Comparison of ENCODE assay signal across 1 cellular context in genomic region chr4:14361084-14361483, GRCh38.
TF ChIP-seq lines count a peak whose summit lies in the region.

No MANE protein-coding gene starts in this region.

TF ChIP-seq in HepG2, 621 proteins besides CTCF, POLR2A, EP300 and RAD21 (continued from another document):
- TF ChIP-seq SNAPC5 (CRISPR knock-in tag; IDR thresholded peaks at IDR 0.05; ENCODE audit: borderline replicate concordance) = no peak
- TF ChIP-seq, protein P1, sequence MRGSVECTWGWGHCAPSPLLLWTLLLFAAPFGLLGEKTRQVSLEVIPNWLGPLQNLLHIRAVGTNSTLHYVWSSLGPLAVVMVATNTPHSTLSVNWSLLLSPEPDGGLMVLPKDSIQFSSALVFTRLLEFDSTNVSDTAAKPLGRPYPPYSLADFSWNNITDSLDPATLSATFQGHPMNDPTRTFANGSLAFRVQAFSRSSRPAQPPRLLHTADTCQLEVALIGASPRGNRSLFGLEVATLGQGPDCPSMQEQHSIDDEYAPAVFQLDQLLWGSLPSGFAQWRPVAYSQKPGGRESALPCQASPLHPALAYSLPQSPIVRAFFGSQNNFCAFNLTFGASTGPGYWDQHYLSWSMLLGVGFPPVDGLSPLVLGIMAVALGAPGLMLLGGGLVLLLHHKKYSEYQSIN (CRISPR knock-in tag; IDR thresholded peaks at IDR 0.05; ENCODE audit: borderline replicate concordance) = no peak
- TF ChIP-seq USF2 (IDR thresholded peaks at IDR 0.05; ENCODE audit: low read depth, low read length) = peak; percentile 71
- TF ChIP-seq USF2 (CRISPR knock-in tag; IDR thresholded peaks at IDR 0.05; ENCODE audit: borderline replicate concordance) = no peak
- TF ChIP-seq RNF2 (conservative IDR thresholded peaks at IDR 0.05; ENCODE audit: low read depth) = no peak
- TF ChIP-seq ZZZ3 (CRISPR knock-in tag; IDR thresholded peaks at IDR 0.05; ENCODE audit: borderline replicate concordance) = no peak
- no peak for TF ChIP-seq YEATS4 (CRISPR knock-in tag; IDR thresholded peaks at IDR 0.05; ENCODE audit: borderline replicate concordance)
